Comparison of ENCODE assay signal across 8 cellular contexts in genomic region chrX:46446727-46447378, GRCh38.
A peak's percentile ranks its signal among the peaks of the same experiment; 100 is the strongest.
DNase-seq lines count a peak whose midpoint lies in the region; ATAC-seq and TF ChIP-seq lines count a peak whose summit lies in the region.

No MANE protein-coding gene starts in this region.

- H3K27ac ChIP-seq in KOPT-K1 (ENCODE audit: low read depth, low read length, poor library complexity, severe bottlenecking) (peak overlapping the region; percentile 93), RWPE1 (peak overlapping the region; percentile 66), neural cell (ENCODE audit: low read length) (peak overlapping the region; percentile 87)

- TF ChIP-seq EP300 in neural cell (conservative IDR thresholded peaks at IDR 0.05; ENCODE audit: poor library complexity, severe bottlenecking), result peak; percentile 17

- H3K9ac ChIP-seq in neural cell (ENCODE audit: low read length), result peak overlapping the region; percentile 88

- DNase-seq in EH (ENCODE audit: low read depth) (peak; percentile 82), RWPE1 (ENCODE audit: low spot score) (peak; percentile 79), fibroblast of villous mesenchyme (ENCODE audit: low read depth) (peak; percentile 84)
- DNase-seq in activated effector memory CD4-positive, alpha-beta T cell treated with anti-CD3 and anti-CD28 coated beads, Interleukin-2, amount 50 U/mL, for 16 hours, result peak; percentile 94
- peak; percentile 79 to 91 for DNase-seq in stimulated activated naive CD8-positive, alpha-beta T cell treated with anti-CD3 and anti-CD28 coated beads, Interleukin-15, amount 100 ng/mL, for 72 hours

- TF ChIP-seq CTCF in RWPE1 (conservative IDR thresholded peaks at IDR 0.05; ENCODE audit: low read depth) (no peak), fibroblast of villous mesenchyme (IDR thresholded peaks at IDR 0.05; ENCODE audit: insufficient read depth, low read depth, low read length) (no peak), neural cell (IDR thresholded peaks at IDR 0.05; ENCODE audit: poor library complexity, severe bottlenecking) (no peak)

- no peaks in the 10 kb centered on the region for H3F3A ChIP-seq in neural cell (ENCODE audit: insufficient read depth, low read length, poor library complexity, severe bottlenecking)

- H4K20me1 ChIP-seq in neural cell (ENCODE audit: insufficient read depth), result no peaks in the 10 kb centered on the region

- POLR2A ChIA-PET in RWPE1 (lab: Yijun Ruan, JAX; ENCODE audit: low non-redundant PET), result no interaction called here

- no peaks in the 10 kb centered on the region for H3K9me3 ChIP-seq in KOPT-K1 (ENCODE audit: insufficient read depth, low read length, poor library complexity, severe bottlenecking)
- no peaks in the 10 kb centered on the region for H3K9me3 ChIP-seq in neural cell (ENCODE audit: low read length)

- TF ChIP-seq RAD21 in neural cell (conservative IDR thresholded peaks at IDR 0.05), result no peak

- H3K27me3 ChIP-seq in neural cell (ENCODE audit: insufficient read depth, low read depth, low read length), result no peaks in the 10 kb centered on the region

- H3K4me1 Mint-ChIP-seq in stimulated activated naive CD8-positive, alpha-beta T cell treated with anti-CD3 and anti-CD28 coated beads, Interleukin-15, amount 100 ng/mL, for 72 hours, result peaks cover 19% of the 10 kb centered on the region

- H3K9me2 ChIP-seq in neural cell (ENCODE audit: insufficient read depth, low read length), result no peaks in the 10 kb centered on the region

- peak overlapping the region; percentile 89 to 97 for H3K27ac Mint-ChIP-seq in stimulated activated naive CD8-positive, alpha-beta T cell treated with anti-CD3 and anti-CD28 coated beads, Interleukin-15, amount 100 ng/mL, for 72 hours

- peak; percentile 92 for ATAC-seq in GM21825 (IDR thresholded peaks at IDR 0.05; ENCODE audit: unreplicated experiment)
- ATAC-seq in stimulated activated naive CD8-positive, alpha-beta T cell treated with anti-CD3 and anti-CD28 coated beads, Interleukin-15, amount 100 ng/mL, for 72 hours, result peak; percentile 98

- H3K4me3 Mint-ChIP-seq in stimulated activated naive CD8-positive, alpha-beta T cell treated with anti-CD3 and anti-CD28 coated beads, Interleukin-15, amount 100 ng/mL, for 72 hours, result peak overlapping the region; percentile 80 to 87

- peaks cover 4% of the 10 kb centered on the region for H3K79me2 ChIP-seq in neural cell (replicated peaks; ENCODE audit: insufficient read depth, low read length)

- CTCF ChIA-PET in RWPE1 (lab: Yijun Ruan, JAX), result no interaction called here

- H3K27me3 Mint-ChIP-seq in stimulated activated naive CD8-positive, alpha-beta T cell treated with anti-CD3 and anti-CD28 coated beads, Interleukin-15, amount 100 ng/mL, for 72 hours, result no peaks in the 10 kb centered on the region

- H3K36me3 ChIP-seq in KOPT-K1 (ENCODE audit: insufficient read depth, low read length) (peaks cover 31% of the 10 kb centered on the region), neural cell (ENCODE audit: insufficient read depth, low read length) (no peaks in the 10 kb centered on the region)

- peak overlapping the region; percentile 91 for H2AFZ ChIP-seq in neural cell (ENCODE audit: low read depth, low read length)

- peak overlapping the region; percentile 77 for H3K4me3 ChIP-seq in fibroblast of villous mesenchyme (ENCODE audit: low read depth, low read length)
- H3K4me3 ChIP-seq in neural cell (ENCODE audit: low read length), result peak overlapping the region; percentile 76

- peak overlapping the region; percentile 25 for H3K4me2 ChIP-seq in neural cell (ENCODE audit: low read length)

- H3K9me3 Mint-ChIP-seq in stimulated activated naive CD8-positive, alpha-beta T cell treated with anti-CD3 and anti-CD28 coated beads, Interleukin-15, amount 100 ng/mL, for 72 hours, result no peaks in the 10 kb centered on the region

TF ChIP-seq in neural cell, 6 proteins besides CTCF, POLR2A, EP300 and RAD21:
- peak; percentile 54 for TF ChIP-seq TAF1 (IDR thresholded peaks at IDR 0.05; ENCODE audit: low read depth)
- no peak for TF ChIP-seq EZH2 (IDR thresholded peaks at IDR 0.05; ENCODE audit: borderline replicate concordance, insufficient read depth, low read length, poor library complexity, severe bottlenecking)
- TF ChIP-seq, protein P1, sequence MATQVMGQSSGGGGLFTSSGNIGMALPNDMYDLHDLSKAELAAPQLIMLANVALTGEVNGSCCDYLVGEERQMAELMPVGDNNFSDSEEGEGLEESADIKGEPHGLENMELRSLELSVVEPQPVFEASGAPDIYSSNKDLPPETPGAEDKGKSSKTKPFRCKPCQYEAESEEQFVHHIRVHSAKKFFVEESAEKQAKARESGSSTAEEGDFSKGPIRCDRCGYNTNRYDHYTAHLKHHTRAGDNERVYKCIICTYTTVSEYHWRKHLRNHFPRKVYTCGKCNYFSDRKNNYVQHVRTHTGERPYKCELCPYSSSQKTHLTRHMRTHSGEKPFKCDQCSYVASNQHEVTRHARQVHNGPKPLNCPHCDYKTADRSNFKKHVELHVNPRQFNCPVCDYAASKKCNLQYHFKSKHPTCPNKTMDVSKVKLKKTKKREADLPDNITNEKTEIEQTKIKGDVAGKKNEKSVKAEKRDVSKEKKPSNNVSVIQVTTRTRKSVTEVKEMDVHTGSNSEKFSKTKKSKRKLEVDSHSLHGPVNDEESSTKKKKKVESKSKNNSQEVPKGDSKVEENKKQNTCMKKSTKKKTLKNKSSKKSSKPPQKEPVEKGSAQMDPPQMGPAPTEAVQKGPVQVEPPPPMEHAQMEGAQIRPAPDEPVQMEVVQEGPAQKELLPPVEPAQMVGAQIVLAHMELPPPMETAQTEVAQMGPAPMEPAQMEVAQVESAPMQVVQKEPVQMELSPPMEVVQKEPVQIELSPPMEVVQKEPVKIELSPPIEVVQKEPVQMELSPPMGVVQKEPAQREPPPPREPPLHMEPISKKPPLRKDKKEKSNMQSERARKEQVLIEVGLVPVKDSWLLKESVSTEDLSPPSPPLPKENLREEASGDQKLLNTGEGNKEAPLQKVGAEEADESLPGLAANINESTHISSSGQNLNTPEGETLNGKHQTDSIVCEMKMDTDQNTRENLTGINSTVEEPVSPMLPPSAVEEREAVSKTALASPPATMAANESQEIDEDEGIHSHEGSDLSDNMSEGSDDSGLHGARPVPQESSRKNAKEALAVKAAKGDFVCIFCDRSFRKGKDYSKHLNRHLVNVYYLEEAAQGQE (IDR thresholded peaks at IDR 0.05; ENCODE audit: borderline replicate concordance), result no peak
- TF ChIP-seq POLR2AphosphoS5 (IDR thresholded peaks at IDR 0.05), result peak; percentile 94
- TF ChIP-seq MXI1 (conservative IDR thresholded peaks at IDR 0.05; ENCODE audit: poor library complexity, severe bottlenecking), result peak; percentile 87
- peak; percentile 18 for TF ChIP-seq SMC3 (conservative IDR thresholded peaks at IDR 0.05; ENCODE audit: poor library complexity)
TF ChIP-seq in neural cell: peak in this region for 4.

Comparison
In these comparisons a context has a peak if more than half of its experiments do, and no peak if none do; other contexts are left out.
1. Peak in every context shown above with its lines: DNase-seq, ATAC-seq, H3K4me3 ChIP-seq and H3K27ac ChIP-seq.